In genomic region chrX:119647552-119648420, GRCh38 we compare ENCODE assay signal across 1 cellular context.
TF ChIP-seq lines count a peak whose summit lies in the region.

No MANE protein-coding gene starts in this region.

TF ChIP-seq in GM12878, 131 proteins besides CTCF, POLR2A, EP300 and RAD21 (continued from another document and continues in another):
- TF ChIP-seq JUND (IDR thresholded peaks at IDR 0.05; ENCODE audit: low read depth, low read length): peak; percentile 94
- peak; percentile 97 for TF ChIP-seq SKIL (IDR thresholded peaks at IDR 0.05; ENCODE audit: low read depth, poor library complexity, severe bottlenecking)
- TF ChIP-seq CBX3 (IDR thresholded peaks at IDR 0.05; ENCODE audit: borderline replicate concordance, low read depth): no peak
- TF ChIP-seq, protein P1, sequence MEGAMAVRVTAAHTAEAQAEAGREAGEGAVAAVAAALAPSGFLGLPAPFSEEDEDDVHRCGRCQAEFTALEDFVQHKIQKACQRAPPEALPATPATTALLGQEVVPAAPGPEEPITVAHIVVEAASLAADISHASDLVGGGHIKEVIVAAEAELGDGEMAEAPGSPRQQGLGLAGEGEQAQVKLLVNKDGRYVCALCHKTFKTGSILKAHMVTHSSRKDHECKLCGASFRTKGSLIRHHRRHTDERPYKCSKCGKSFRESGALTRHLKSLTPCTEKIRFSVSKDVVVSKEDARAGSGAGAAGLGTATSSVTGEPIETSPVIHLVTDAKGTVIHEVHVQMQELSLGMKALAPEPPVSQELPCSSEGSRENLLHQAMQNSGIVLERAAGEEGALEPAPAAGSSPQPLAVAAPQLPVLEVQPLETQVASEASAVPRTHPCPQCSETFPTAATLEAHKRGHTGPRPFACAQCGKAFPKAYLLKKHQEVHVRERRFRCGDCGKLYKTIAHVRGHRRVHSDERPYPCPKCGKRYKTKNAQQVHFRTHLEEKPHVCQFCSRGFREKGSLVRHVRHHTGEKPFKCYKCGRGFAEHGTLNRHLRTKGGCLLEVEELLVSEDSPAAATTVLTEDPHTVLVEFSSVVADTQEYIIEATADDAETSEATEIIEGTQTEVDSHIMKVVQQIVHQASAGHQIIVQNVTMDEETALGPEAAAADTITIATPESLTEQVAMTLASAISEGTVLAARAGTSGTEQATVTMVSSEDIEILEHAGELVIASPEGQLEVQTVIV (IDR thresholded peaks at IDR 0.05; ENCODE audit: borderline replicate concordance, partially characterized antibody): no peak
- TF ChIP-seq ZNF622 (IDR thresholded peaks at IDR 0.05): no peak
- TF ChIP-seq POLR2AphosphoS2 (IDR thresholded peaks at IDR 0.05; ENCODE audit: low read depth, low read length): no peak
- no peak for TF ChIP-seq ZSCAN29 (IDR thresholded peaks at IDR 0.05)
- peak; percentile 49 for TF ChIP-seq KLF5 (IDR thresholded peaks at IDR 0.05; ENCODE audit: partially characterized antibody)
- no peak for TF ChIP-seq USF2 (IDR thresholded peaks at IDR 0.05; ENCODE audit: borderline replicate concordance, low read depth, low read length)
- TF ChIP-seq CREB1 (IDR thresholded peaks at IDR 0.05; ENCODE audit: low read depth): 0 out of 2 replicates have a peak, but pooled peaks have one; percentile 8
- TF ChIP-seq SPI1 (IDR thresholded peaks at IDR 0.05; ENCODE audit: borderline replicate concordance, insufficient read depth, low read depth, low read length): no peak
- no peak for TF ChIP-seq CHD1 (IDR thresholded peaks at IDR 0.05; ENCODE audit: low read depth, low read length)
- TF ChIP-seq NR2F1 (conservative IDR thresholded peaks at IDR 0.05): peak; percentile 69
- TF ChIP-seq NRF1 (conservative IDR thresholded peaks at IDR 0.05; ENCODE audit: low read depth, low read length): no peak
- TF ChIP-seq POU2F2 (IDR thresholded peaks at IDR 0.05; ENCODE audit: borderline replicate concordance, low read depth, low read length): peak; percentile 75; the same call in 1 of the 3 replicates
- no peak for TF ChIP-seq HCFC1 (IDR thresholded peaks at IDR 0.05; ENCODE audit: low read length)
- TF ChIP-seq, protein P2, sequence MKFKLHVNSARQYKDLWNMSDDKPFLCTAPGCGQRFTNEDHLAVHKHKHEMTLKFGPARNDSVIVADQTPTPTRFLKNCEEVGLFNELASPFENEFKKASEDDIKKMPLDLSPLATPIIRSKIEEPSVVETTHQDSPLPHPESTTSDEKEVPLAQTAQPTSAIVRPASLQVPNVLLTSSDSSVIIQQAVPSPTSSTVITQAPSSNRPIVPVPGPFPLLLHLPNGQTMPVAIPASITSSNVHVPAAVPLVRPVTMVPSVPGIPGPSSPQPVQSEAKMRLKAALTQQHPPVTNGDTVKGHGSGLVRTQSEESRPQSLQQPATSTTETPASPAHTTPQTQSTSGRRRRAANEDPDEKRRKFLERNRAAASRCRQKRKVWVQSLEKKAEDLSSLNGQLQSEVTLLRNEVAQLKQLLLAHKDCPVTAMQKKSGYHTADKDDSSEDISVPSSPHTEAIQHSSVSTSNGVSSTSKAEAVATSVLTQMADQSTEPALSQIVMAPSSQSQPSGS (IDR thresholded peaks at IDR 0.05; ENCODE audit: low read length): peak; percentile 84
- no peak for TF ChIP-seq ATF3 (IDR thresholded peaks at IDR 0.05; ENCODE audit: borderline replicate concordance, extremely low read depth, low read depth, low read length)
- TF ChIP-seq CUX1 (IDR thresholded peaks at IDR 0.05; ENCODE audit: insufficient replicate concordance, low read depth, low read length): peak; percentile 30
- no peak for TF ChIP-seq HDAC6 (IDR thresholded peaks at IDR 0.05; ENCODE audit: unreplicated experiment)
- TF ChIP-seq ZNF24 (IDR thresholded peaks at IDR 0.05): peak; percentile 72; the same call in 1 of the 2 replicates
- no peak for TF ChIP-seq FOS (IDR thresholded peaks at IDR 0.05; ENCODE audit: borderline replicate concordance, extremely low read depth, insufficient read length)
- no peak for TF ChIP-seq FOXK2 (IDR thresholded peaks at IDR 0.05)
- TF ChIP-seq ZNF384 (IDR thresholded peaks at IDR 0.05; ENCODE audit: borderline replicate concordance, low read depth, low read length): peak; percentile 89
- no peak for TF ChIP-seq MYC (IDR thresholded peaks at IDR 0.05; ENCODE audit: insufficient read depth, insufficient read length, insufficient replicate concordance, low read length, severe bottlenecking)
- no peak for TF ChIP-seq CEBPZ (IDR thresholded peaks at IDR 0.05; ENCODE audit: low read depth, low read length)
- TF ChIP-seq, protein P3, sequence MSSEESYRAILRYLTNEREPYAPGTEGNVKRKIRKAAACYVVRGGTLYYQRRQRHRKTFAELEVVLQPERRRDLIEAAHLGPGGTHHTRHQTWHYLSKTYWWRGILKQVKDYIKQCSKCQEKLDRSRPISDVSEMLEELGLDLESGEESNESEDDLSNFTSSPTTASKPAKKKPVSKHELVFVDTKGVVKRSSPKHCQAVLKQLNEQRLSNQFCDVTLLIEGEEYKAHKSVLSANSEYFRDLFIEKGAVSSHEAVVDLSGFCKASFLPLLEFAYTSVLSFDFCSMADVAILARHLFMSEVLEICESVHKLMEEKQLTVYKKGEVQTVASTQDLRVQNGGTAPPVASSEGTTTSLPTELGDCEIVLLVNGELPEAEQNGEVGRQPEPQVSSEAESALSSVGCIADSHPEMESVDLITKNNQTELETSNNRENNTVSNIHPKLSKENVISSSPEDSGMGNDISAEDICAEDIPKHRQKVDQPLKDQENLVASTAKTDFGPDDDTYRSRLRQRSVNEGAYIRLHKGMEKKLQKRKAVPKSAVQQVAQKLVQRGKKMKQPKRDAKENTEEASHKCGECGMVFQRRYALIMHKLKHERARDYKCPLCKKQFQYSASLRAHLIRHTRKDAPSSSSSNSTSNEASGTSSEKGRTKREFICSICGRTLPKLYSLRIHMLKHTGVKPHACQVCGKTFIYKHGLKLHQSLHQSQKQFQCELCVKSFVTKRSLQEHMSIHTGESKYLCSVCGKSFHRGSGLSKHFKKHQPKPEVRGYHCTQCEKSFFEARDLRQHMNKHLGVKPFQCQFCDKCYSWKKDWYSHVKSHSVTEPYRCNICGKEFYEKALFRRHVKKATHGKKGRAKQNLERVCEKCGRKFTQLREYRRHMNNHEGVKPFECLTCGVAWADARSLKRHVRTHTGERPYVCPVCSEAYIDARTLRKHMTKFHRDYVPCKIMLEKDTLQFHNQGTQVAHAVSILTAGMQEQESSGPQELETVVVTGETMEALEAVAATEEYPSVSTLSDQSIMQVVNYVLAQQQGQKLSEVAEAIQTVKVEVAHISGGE (CRISPR knock-in tag; IDR thresholded peaks at IDR 0.05): no peak
- TF ChIP-seq FOXM1 (IDR thresholded peaks at IDR 0.05; ENCODE audit: low read depth, low read length): peak; percentile 93
- TF ChIP-seq SIN3A (IDR thresholded peaks at IDR 0.05; ENCODE audit: low read depth, low read length): no peak
- TF ChIP-seq PBX3 (IDR thresholded peaks at IDR 0.05; ENCODE audit: insufficient replicate concordance, low read depth, low read length): no peak
- TF ChIP-seq RCOR1 (conservative IDR thresholded peaks at IDR 0.05; ENCODE audit: low read depth, low read length): no peak; the same call in 1 of the 2 replicates
- no peak for TF ChIP-seq RAD51 (IDR thresholded peaks at IDR 0.05)
- TF ChIP-seq RELA (IDR thresholded peaks at IDR 0.05; ENCODE audit: borderline replicate concordance, partially characterized antibody): peak; percentile 99
- peak; percentile 92 for TF ChIP-seq SMARCA5 (IDR thresholded peaks at IDR 0.05)
- no peak for TF ChIP-seq WRNIP1 (IDR thresholded peaks at IDR 0.05; ENCODE audit: borderline replicate concordance, low read depth, low read length)
- TF ChIP-seq SREBF2 (IDR thresholded peaks at IDR 0.05; ENCODE audit: low read length): no peak
- peak; percentile 83; the same call in 1 of the 2 replicates for TF ChIP-seq TBL1XR1 (IDR thresholded peaks at IDR 0.05; ENCODE audit: low read depth, low read length)
- no peak for TF ChIP-seq NR2C2 (IDR thresholded peaks at IDR 0.05; ENCODE audit: borderline replicate concordance, control insufficient read depth, insufficient read length, low read depth)
- peak; percentile 99 for TF ChIP-seq ZNF217 (IDR thresholded peaks at IDR 0.05)
